1 cellular context compared by ENCODE assay signal in genomic region chr3:195140816-195141793, GRCh38.
TF ChIP-seq lines count a peak whose summit lies in the region.

No MANE protein-coding gene starts in this region.

TF ChIP-seq in K562, 482 proteins besides CTCF, POLR2A, EP300 and RAD21 (continued from another document and continues in another):
- TF ChIP-seq CEBPZ (IDR thresholded peaks at IDR 0.05; ENCODE audit: borderline replicate concordance, low read depth, low read length), result no peak
- peak; percentile 95 for TF ChIP-seq CBFA2T3 (IDR thresholded peaks at IDR 0.05)
- TF ChIP-seq CAMTA2 (CRISPR knock-in tag; conservative IDR thresholded peaks at IDR 0.05), result no peak
- TF ChIP-seq CREB3 (tag; conservative IDR thresholded peaks at IDR 0.05; ENCODE audit: low read depth), result no peak
- TF ChIP-seq OTX1 (CRISPR knock-in tag; IDR thresholded peaks at IDR 0.05), result no peak
- TF ChIP-seq ZNF436 (CRISPR knock-in tag; IDR thresholded peaks at IDR 0.05), result no peak
- no peak for TF ChIP-seq SAFB (IDR thresholded peaks at IDR 0.05; ENCODE audit: borderline replicate concordance, low read depth, low read length)
- no peak for TF ChIP-seq BRCA1 (IDR thresholded peaks at IDR 0.05)
- no peak for TF ChIP-seq BRCA1 (CRISPR knock-in tag; IDR thresholded peaks at IDR 0.05)
- TF ChIP-seq ZNF561 (CRISPR knock-in tag; conservative IDR thresholded peaks at IDR 0.05), result 0 out of 2 replicates have a peak, but pooled peaks have one; percentile 41
- TF ChIP-seq STAT5B (CRISPR knock-in tag; IDR thresholded peaks at IDR 0.05), result no peak
- TF ChIP-seq HOXB6 (CRISPR knock-in tag; IDR thresholded peaks at IDR 0.05; ENCODE audit: borderline replicate concordance), result no peak
- TF ChIP-seq E2F3 (CRISPR knock-in tag; IDR thresholded peaks at IDR 0.05), result no peak
- TF ChIP-seq ZNF518B (CRISPR knock-in tag; IDR thresholded peaks at IDR 0.05), result no peak
- TF ChIP-seq ELF4 (CRISPR knock-in tag; IDR thresholded peaks at IDR 0.05), result no peak
- no peak for TF ChIP-seq DACH1 (IDR thresholded peaks at IDR 0.05; ENCODE audit: partially characterized antibody)
- TF ChIP-seq IFI16 (CRISPR knock-in tag; IDR thresholded peaks at IDR 0.05), result 0 out of 2 replicates have a peak, but pooled peaks have one; percentile 32
- TF ChIP-seq RBM22 (IDR thresholded peaks at IDR 0.05; ENCODE audit: low read depth, low read length, poor library complexity, severe bottlenecking), result no peak
- no peak for TF ChIP-seq RFX5 (IDR thresholded peaks at IDR 0.05; ENCODE audit: low read depth, low read length)
- no peak for TF ChIP-seq ZNF76 (CRISPR knock-in tag; IDR thresholded peaks at IDR 0.05; ENCODE audit: borderline replicate concordance)
- TF ChIP-seq MAZ (CRISPR knock-in tag; conservative IDR thresholded peaks at IDR 0.05 in 1 of 2, IDR thresholded peaks at IDR 0.05 in 1 of 2), result peak in 1 of 2 experiments; percentile 6; a peak in 2 of 4 replicates
- TF ChIP-seq ZBTB40 (IDR thresholded peaks at IDR 0.05), result 0 out of 2 replicates have a peak, but pooled peaks have one; percentile 10
- TF ChIP-seq ZBTB40 (CRISPR knock-in tag; IDR thresholded peaks at IDR 0.05), result no peak
- no peak for TF ChIP-seq MCM2 (IDR thresholded peaks at IDR 0.05; ENCODE audit: low read depth)
- peak; percentile 39; the same call in 1 of the 2 replicates for TF ChIP-seq ZBTB12 (CRISPR knock-in tag; IDR thresholded peaks at IDR 0.05)
- TF ChIP-seq ELF2 (CRISPR knock-in tag; IDR thresholded peaks at IDR 0.05), result no peak
- TF ChIP-seq ZMIZ1 (IDR thresholded peaks at IDR 0.05; ENCODE audit: low read depth in 2 of 2, low read length in 2 of 2), result peak in 1 of 2 experiments; percentile 86; a peak in 2 of 4 replicates
- no peak for TF ChIP-seq ZZZ3 (IDR thresholded peaks at IDR 0.05)
- TF ChIP-seq RFX7 (CRISPR knock-in tag; IDR thresholded peaks at IDR 0.05), result no peak
- TF ChIP-seq SRSF9 (IDR thresholded peaks at IDR 0.05; ENCODE audit: borderline replicate concordance, low read depth, low read length), result no peak
- no peak for TF ChIP-seq ETS1 (conservative IDR thresholded peaks at IDR 0.05; ENCODE audit: control insufficient read depth, low read depth, low read length)
- no peak for TF ChIP-seq ZNF23 (CRISPR knock-in tag; IDR thresholded peaks at IDR 0.05)
- TF ChIP-seq ZBTB17 (CRISPR knock-in tag; IDR thresholded peaks at IDR 0.05), result peak; percentile 56; the same call in 1 of the 2 replicates
- no peak for TF ChIP-seq KAT2B (IDR thresholded peaks at IDR 0.05; ENCODE audit: low read depth, low read length)
- peak; percentile 93 for TF ChIP-seq CEBPB (tag; IDR thresholded peaks at IDR 0.05)
- peak; percentile 63 for TF ChIP-seq ESRRA (IDR thresholded peaks at IDR 0.05; ENCODE audit: borderline replicate concordance, low read depth)
- TF ChIP-seq PHB (CRISPR knock-in tag; IDR thresholded peaks at IDR 0.05), result no peak
